In the genomic region with DNA sequence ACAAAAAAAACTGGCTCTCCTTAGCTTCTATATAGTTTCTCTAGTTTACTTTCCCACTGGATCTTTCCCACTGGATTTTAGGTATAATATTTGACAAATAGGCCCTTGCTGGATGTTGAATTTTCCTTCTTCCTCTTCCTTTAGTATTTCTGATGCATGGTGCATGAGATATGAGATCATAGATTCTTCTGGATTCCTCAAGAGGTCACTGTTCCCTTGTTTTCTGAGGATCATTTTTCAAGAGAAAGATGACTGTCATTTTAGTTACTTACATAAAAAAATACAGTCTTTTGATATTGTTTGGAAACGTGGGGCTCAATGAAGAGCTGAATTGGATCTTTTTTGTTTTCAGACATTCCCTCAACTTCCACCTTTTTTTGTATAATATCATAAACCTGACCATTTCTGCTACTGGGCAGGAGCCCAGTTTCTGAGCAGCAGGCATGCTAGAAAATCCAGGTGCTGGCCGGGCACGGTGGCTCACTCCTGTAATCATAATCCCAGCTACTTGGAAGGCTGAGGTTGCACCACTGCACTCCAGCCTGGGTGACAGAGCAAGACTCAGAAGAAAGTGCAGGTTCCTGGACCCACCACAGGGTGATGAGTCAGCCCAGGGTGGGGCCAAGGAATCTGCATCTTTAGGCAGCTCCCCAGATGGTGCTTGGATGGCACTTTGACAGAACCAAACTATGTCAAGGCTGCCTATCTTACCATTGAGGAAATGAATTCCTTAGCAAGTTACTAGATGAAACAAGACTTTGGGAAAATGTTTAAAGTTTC, we compare ENCODE assay signal across 7 cellular contexts.
DNase-seq lines count a peak whose midpoint lies in the region; ATAC-seq and TF ChIP-seq lines count a peak whose summit lies in the region.

No MANE protein-coding gene starts in this region.

- H3K4me1 ChIP-seq in stomach, result peaks cover 0 to 15% (median 9%) of the 10 kb centered on the region in 4 donors

- DNase-seq in DMS153 (lab: John Stamatoyannopoulos, UW) (peak; percentile 15), KBM-7 (peak; percentile 25), SW 1271 (lab: John Stamatoyannopoulos, UW) (peak; percentile 5 to 55), glomerular endothelial cell (ENCODE audit: extremely low read depth, low read depth, low spot score) (peak; percentile 50), stomach (no peak)
- no peak for DNase-seq in activated naive CD4-positive, alpha-beta T cell treated with Interleukin-2 at 50 U/mL for 16 hours

- in situ Hi-C loops in KBM-7 (cut with MboI; ENCODE audit: low pct_unique_long_range_greater_than_20kb, low sequenced_read_pairs), result no loop called here

- WGBS in stomach, 5 donors, result 25 to 38% (median 34%) methylated on average over 3 of the region's 3 CpGs

- TF ChIP-seq POLR2A in stomach (IDR thresholded peaks at IDR 0.05), result no peak

- no peak for TF ChIP-seq EP300 in stomach (IDR thresholded peaks at IDR 0.05)

- H3K4me3 ChIP-seq in stomach, result no peak overlapping the region

- no peak overlapping the region for H3K27ac ChIP-seq in stomach

- intact Hi-C loops in stomach (cut with DNase I; ENCODE audit: low total_unique reads), result no loop called here

- no peaks in the 10 kb centered on the region for H3K27me3 ChIP-seq in stomach

- peak in 4 of 7 experiments; percentile 16 to 52 (median 38) for TF ChIP-seq CTCF in stomach (IDR thresholded peaks at IDR 0.05)

- no peak for ATAC-seq in GM21717 (IDR thresholded peaks at IDR 0.05; ENCODE audit: unreplicated experiment)

- H3K9me3 ChIP-seq in stomach, result no peaks in the 10 kb centered on the region

- peaks cover 0 to 42% (median 17%) of the 10 kb centered on the region in 4 donors for H3K36me3 ChIP-seq in stomach

Comparison
In these comparisons a context has a peak if more than half of its experiments do, and no peak if none do; other contexts are left out.
1. DNase-seq: peak in DMS153 (single experiment), KBM-7 (single experiment), SW 1271 (2 of 2) and glomerular endothelial cell (single experiment); none in stomach (single experiment) and activated naive CD4-positive, alpha-beta T cell treated with Interleukin-2 at 50 U/mL for 16 hours (single experiment).